Comparison of ENCODE assay signal across 1 cellular context in genomic region chr3:99931059-99931458, GRCh38.
TF ChIP-seq lines count a peak whose summit lies in the region.

No MANE protein-coding gene starts in this region.

TF ChIP-seq in K562, 482 proteins besides CTCF, POLR2A, EP300 and RAD21 (continued from another document):
- TF ChIP-seq ZNF407 (IDR thresholded peaks at IDR 0.05; ENCODE audit: low read depth) (no peak), ZNF57 (CRISPR knock-in tag; IDR thresholded peaks at IDR 0.05) (no peak), MXI1 (IDR thresholded peaks at IDR 0.05; ENCODE audit: low read depth, low read length) (no peak), DACH1 (IDR thresholded peaks at IDR 0.05; ENCODE audit: partially characterized antibody) (no peak), ZSCAN29 (IDR thresholded peaks at IDR 0.05) (no peak), TAL1 (IDR thresholded peaks at IDR 0.05) (peak; percentile 43; the same call in 1 of the 2 replicates), FOXA3 (CRISPR knock-in tag; conservative IDR thresholded peaks at IDR 0.05 in 1 of 2, IDR thresholded peaks at IDR 0.05 in 1 of 2) (peak; percentile 49 to 85; a peak in 3 of 4 replicates), SMARCA5 (IDR thresholded peaks at IDR 0.05) (no peak), TFAM (CRISPR knock-in tag; conservative IDR thresholded peaks at IDR 0.05) (no peak), ZNF232 (CRISPR knock-in tag; IDR thresholded peaks at IDR 0.05) (no peak), PRDM10 (IDR thresholded peaks at IDR 0.05; ENCODE audit: partially characterized antibody) (no peak), FOXO4 (CRISPR knock-in tag; IDR thresholded peaks at IDR 0.05) (no peak), CCAR2 (IDR thresholded peaks at IDR 0.05; ENCODE audit: low read depth, low read length) (no peak), MEIS2 (IDR thresholded peaks at IDR 0.05; ENCODE audit: partially characterized antibody) (peak; percentile 44), PYGO2 (tag; IDR thresholded peaks at IDR 0.05) (no peak), U2AF1 (optimal IDR thresholded peaks at IDR 0.05; ENCODE audit: low read depth, low read length) (no peak), ELF1 (tag; IDR thresholded peaks at IDR 0.05) (no peak), TCF3 (CRISPR knock-in tag; IDR thresholded peaks at IDR 0.05) (peak; percentile 37; the same call in 1 of the 2 replicates), PREB (CRISPR knock-in tag; IDR thresholded peaks at IDR 0.05) (no peak), MAFG (tag; conservative IDR thresholded peaks at IDR 0.05) (no peak), FOXM1 (IDR thresholded peaks at IDR 0.05; ENCODE audit: low read depth) (no peak), FOXM1 (CRISPR knock-in tag; IDR thresholded peaks at IDR 0.05; ENCODE audit: low read depth) (no peak), ESRRA (IDR thresholded peaks at IDR 0.05; ENCODE audit: borderline replicate concordance, low read depth) (no peak), ILF3 (IDR thresholded peaks at IDR 0.05; ENCODE audit: borderline replicate concordance) (no peak), ZNF121 (CRISPR knock-in tag; conservative IDR thresholded peaks at IDR 0.05) (no peak), FOXA1 (IDR thresholded peaks at IDR 0.05; ENCODE audit: borderline replicate concordance) (peak; percentile 77), ZNF695 (CRISPR knock-in tag; IDR thresholded peaks at IDR 0.05) (no peak), RNF219 (CRISPR knock-in tag; IDR thresholded peaks at IDR 0.05) (no peak), ERF (CRISPR knock-in tag; IDR thresholded peaks at IDR 0.05) (no peak), HDAC1 (IDR thresholded peaks at IDR 0.05) (0 out of 4 replicates have a peak, but pooled peaks of 1 of the 2 experiments have one; percentile 30), GTF2B (IDR thresholded peaks at IDR 0.05; ENCODE audit: extremely low read depth, insufficient read length) (no peak), ZNF717 (CRISPR knock-in tag; IDR thresholded peaks at IDR 0.05) (no peak)
